ENCODE assay signal across 24 cellular contexts in the genomic region with DNA sequence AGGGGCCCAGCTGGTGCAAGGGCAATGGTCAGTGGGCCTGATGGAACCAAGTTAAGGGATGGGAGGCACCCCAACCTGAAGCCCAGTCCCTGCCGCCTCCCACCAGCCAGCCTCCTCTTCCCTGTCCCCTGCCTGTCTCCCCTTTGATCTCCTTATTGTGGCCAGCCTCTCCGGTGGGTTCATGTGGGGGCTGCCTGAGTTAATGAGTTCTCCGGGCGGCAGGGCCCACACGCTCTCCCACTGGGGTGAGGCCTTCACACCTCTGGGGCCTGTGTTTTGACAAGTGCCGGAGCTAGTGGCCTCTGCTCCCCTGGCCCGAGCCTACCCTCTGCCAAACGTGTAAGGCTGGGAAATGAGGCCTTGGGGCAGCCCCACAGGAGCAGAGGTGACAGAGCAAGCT. TPM values are rescaled to one million over a fixed set of nuclear protein-coding genes. Genes with fewer than 3 reads are reported as not detected.
"Had no signal": no experiment of that assay in that cellular context is flagged by ENCODE, and none has a peak within 500 bp of the region (broad histone marks: within the 10 kb centered on the region; RNA-seq: fewer than 3 reads in every experiment).

No MANE protein-coding gene starts in this region.

- FAIRE-seq: bronchial epithelial cell, urothelium cell line had no signal

- H3K9me3 ChIP-seq: esophagus muscularis mucosa, left ventricle myocardium inferior, spleen, testis, transverse colon had no signal

- H3K36me3 ChIP-seq: esophagus muscularis mucosa, left ventricle myocardium inferior, spleen, transverse colon had no signal

- H3K27ac ChIP-seq: esophagus muscularis mucosa, left ventricle myocardium inferior, spleen, testis, transverse colon had no signal

- H3K4me3 ChIP-seq: esophagus muscularis mucosa, left ventricle myocardium inferior, spleen, testis, transverse colon had no signal

- DNase-seq: activated CD4-positive, alpha-beta T cell treated with anti-CD3 and anti-CD28 coated beads for 4 hours; activated CD4-positive, alpha-beta T cell treated with anti-CD3 and anti-CD28 coated beads, Interleukin-2, amount 50 U/mL, for 4 hours; activated naive CD4-positive, alpha-beta T cell; activated T-cell treated with anti-CD3 and anti-CD28 coated beads for 4 hours; activated T-cell treated with anti-CD3 and anti-CD28 coated beads, Interleukin-2, amount 50 U/mL, for 72 hours; dermis blood vessel endothelial cell; effector CD4-positive, alpha-beta T cell; foreskin melanocyte; left ventricle myocardium inferior; naive B cell; occipital lobe; right cardiac atrium; spleen; stimulated activated naive CD4-positive, alpha-beta T cell; T-cell; testis; transverse colon had no signal

- H3K4me1 ChIP-seq: left ventricle myocardium inferior, testis had no signal

- H3K27me3 ChIP-seq: esophagus muscularis mucosa, testis, transverse colon had no signal

RNA-seq across cellular contexts. Expression of a gene that starts 7.2 kb away (rescaled TPM):
- total RNA-seq: mesothelial cell of epicardium had no signal

RNA-seq across cellular contexts. Expression of a gene that starts 17.8 kb away (rescaled TPM):
- total RNA-seq: activated naive CD4-positive, alpha-beta T cell treated with anti-CD3 and anti-CD28 coated beads, Interleukin-2, amount 50 U/mL, for 72 hours; activated T-cell treated with anti-CD3 and anti-CD28 coated beads, Interleukin-2, amount 50 U/mL, for 72 hours; dermis blood vessel endothelial cell; esophagus muscularis mucosa; lung microvascular endothelial cell; occipital lobe; spleen; T-cell; T-helper 2 cell treated with Interferon-gamma antibody and Interleukin-4, amounts not matched to agents 100 ng/mL and 5 ng/mL, for 36 hours had no signal
